In genomic region chr5:68007446-68007845, GRCh38 we compare ENCODE assay signal across 15 cellular contexts.
DNase-seq lines count a peak whose midpoint lies in the region; ATAC-seq and TF ChIP-seq lines count a peak whose summit lies in the region.
"Had no signal": no experiment of that assay in that cellular context is flagged by ENCODE, and none has a peak within 500 bp of the region (broad histone marks: within the 10 kb centered on the region; RNA-seq: fewer than 3 reads in every experiment).

No MANE protein-coding gene starts in this region.

- BruUV-seq in HCT116 (replicated peaks; lab: Mats Ljungman, UMichigan), result no TSS peak

- H3K4me2 ChIP-seq in HCT116 (ENCODE audit: low read length), result no peak overlapping the region
- H3K4me2 ChIP-seq: PC-9 had no signal

- CTCF ChIA-PET in HCT116 (lab: Charles Lee), result no interaction called here

- no peak overlapping the region for H2AFZ ChIP-seq in HCT116 (ENCODE audit: low read depth, low read length, poor library complexity, severe bottlenecking)
- H2AFZ ChIP-seq: PC-9 had no signal

- no peak overlapping the region for H3K27ac ChIP-seq in HCT116 (ENCODE audit: low read depth, low read length)
- H3K27ac ChIP-seq: PC-9, spleen had no signal

- H4K20me1 ChIP-seq in HCT116 (ENCODE audit: insufficient read depth), result no peaks in the 10 kb centered on the region

- RAD21 ChIA-PET in HCT116 (lab: Charles Lee; ENCODE audit: low non-redundant PET in 1 of 2, low total read pairs in 2 of 2, uncharacterized antibody in 2 of 2, unreplicated experiment in 2 of 2), result no interaction called here

- no peak for TF ChIP-seq POLR2A in HCT116 (IDR thresholded peaks at IDR 0.05; ENCODE audit: borderline replicate concordance, extremely low read depth, insufficient read depth, insufficient read length)

- intact Hi-C loops in HCT116 (cut with micrococcal nuclease), result no loop called here
- intact Hi-C loops in sciatic nerve (cut with DNase I), result no loop called here

- TF ChIP-seq CTCF in HCT116 (IDR thresholded peaks at IDR 0.05 in 2 of 3, conservative IDR thresholded peaks at IDR 0.05 in 1 of 3; ENCODE audit: borderline replicate concordance in 1 of 3, insufficient read depth in 1 of 3, low read depth in 2 of 3, low read length in 2 of 3) (no peak), fibroblast of villous mesenchyme (IDR thresholded peaks at IDR 0.05; ENCODE audit: insufficient read depth, low read depth, low read length) (no peak)

- H3K79me2 ChIP-seq in HCT116 (ENCODE audit: insufficient read depth, low read length), result no peaks in the 10 kb centered on the region

- H3K36me3 ChIP-seq in HCT116 (ENCODE audit: control insufficient read depth in 1 of 2, insufficient read depth in 2 of 2, low read length in 2 of 2), result no peaks in the 10 kb centered on the region
- H3K36me3 ChIP-seq: spleen had no signal

- POLR2A ChIA-PET in HCT116 (lab: Charles Lee), result no interaction called here

- H3K9me3 ChIP-seq in HCT116 (ENCODE audit: control insufficient read depth in 1 of 2, insufficient read depth in 1 of 2, low read depth in 1 of 2, low read length in 2 of 2), result no peaks in the 10 kb centered on the region
- H3K9me3 ChIP-seq: spleen had no signal

- DNase-seq in HCT116 (ENCODE audit: low read depth, low spot score) (no peak), SIG-M5 treated with dmso at 0.1 percent for 504 hours (lab: John Stamatoyannopoulos, UW; ENCODE audit: unreplicated experiment) (peak; percentile 89), fibroblast of villous mesenchyme (ENCODE audit: low read depth) (peak; percentile 72), skeletal muscle cell (ENCODE audit: low read depth) (peak; percentile 90), NCI-H2107 (lab: John Stamatoyannopoulos, UW) (no peak), sciatic nerve (ENCODE audit: low spot score) (no peak), A172 (ENCODE audit: low spot score) (no peak)
- DNase-seq: activated T-cell treated with anti-CD3 and anti-CD28 coated beads, Interleukin-2, amount 50 U/mL, for 72 hours; cerebellar nuclear complex; DMS79 treated with DMSO at 0.1 percent for 48 hours; GOT3; PC-9; spleen; stimulated activated CD8-positive, alpha-beta memory T cell treated with anti-CD3 and anti-CD28 coated beads, Interleukin-4, amount 100 ng/mL, for 48 hours had no signal

- ATAC-seq in HCT116 (no peak), GM19035 (IDR thresholded peaks at IDR 0.05; ENCODE audit: unreplicated experiment) (no peak), sciatic nerve (no peak)
- ATAC-seq: activated T-cell treated with anti-CD3 and anti-CD28 coated beads, Interleukin-2, amount 50 U/mL, for 72 hours had no signal

- no peak overlapping the region for H3K4me3 ChIP-seq in HCT116 (replicated peaks in 1 of 2; ENCODE audit: low read depth in 1 of 2, low read length in 2 of 2)
- no peak overlapping the region for H3K4me3 ChIP-seq in fibroblast of villous mesenchyme (ENCODE audit: low read depth, low read length)
- H3K4me3 ChIP-seq in skeletal muscle cell (ENCODE audit: low read depth, low read length), result no peak overlapping the region
- H3K4me3 ChIP-seq: PC-9, spleen had no signal

- no peaks in the 10 kb centered on the region for H3K27me3 ChIP-seq in HCT116 (ENCODE audit: insufficient read depth, low read length)
- H3K27me3 ChIP-seq: spleen had no signal

- no peak for TF ChIP-seq RAD21 in HCT116 (IDR thresholded peaks at IDR 0.05; ENCODE audit: low read depth)

- peaks cover 0 to 2% of the 10 kb centered on the region in 2 experiments; a peak in 1 of 4 replicates for H3K4me1 ChIP-seq in HCT116 (ENCODE audit: control insufficient read depth in 1 of 2, insufficient read depth in 2 of 2, low read length in 2 of 2)
- H3K4me1 ChIP-seq: spleen had no signal

- H3K9me2 ChIP-seq in HCT116 (ENCODE audit: insufficient read depth), result no peaks in the 10 kb centered on the region

- H3K9ac ChIP-seq in HCT116 (ENCODE audit: low read length), result no peak overlapping the region

TF ChIP-seq in HCT116, 20 proteins besides CTCF, POLR2A, EP300 and RAD21:
- TF ChIP-seq CEBPB (IDR thresholded peaks at IDR 0.05; ENCODE audit: low read depth), result peak; percentile 46
- no peak for TF ChIP-seq FOSL1 (IDR thresholded peaks at IDR 0.05; ENCODE audit: low read depth)
- TF ChIP-seq REST (IDR thresholded peaks at IDR 0.05; ENCODE audit: low read depth), result no peak

Comparison
In these comparisons a context has a peak if more than half of its experiments do, and no peak if none do; other contexts are left out.
1. DNase-seq: peak in SIG-M5 treated with dmso at 0.1 percent for 504 hours (single experiment), fibroblast of villous mesenchyme (single experiment) and skeletal muscle cell (single experiment); none in HCT116 (single experiment), NCI-H2107 (single experiment), sciatic nerve (single experiment) and A172 (single experiment).